ENCODE assay signal across 8 cellular contexts in the genomic region with DNA sequence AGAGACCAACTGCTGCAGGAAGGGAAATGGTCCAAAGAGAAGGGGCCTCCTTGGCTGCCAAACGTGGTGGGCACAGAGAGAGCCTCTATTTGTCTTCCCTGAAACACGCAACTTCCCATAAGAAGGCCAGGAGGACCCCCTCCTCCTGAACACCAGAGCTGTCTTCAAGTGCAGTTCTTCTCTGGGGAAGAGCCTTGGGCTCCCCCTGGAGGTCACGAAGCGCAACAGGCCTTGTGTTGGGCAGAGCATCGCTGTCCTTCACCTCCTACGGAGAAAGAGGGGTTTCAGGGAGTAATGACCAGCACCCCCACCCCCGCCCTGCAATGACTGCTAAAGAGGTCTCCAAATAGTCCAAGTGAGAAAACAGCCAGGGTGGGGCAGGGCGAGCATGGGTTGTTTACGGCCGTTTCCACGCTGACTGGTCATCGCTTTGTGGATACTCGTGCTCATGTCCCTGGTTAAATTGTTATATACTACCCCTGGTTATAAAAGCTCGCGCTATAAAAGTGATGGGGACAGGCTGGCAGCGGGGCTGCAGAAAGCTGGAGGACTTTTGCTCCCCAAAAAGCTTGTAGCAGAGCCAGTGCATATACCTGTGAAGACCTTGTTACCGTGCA.
DNase-seq lines count a peak whose midpoint lies in the region; ATAC-seq and FAIRE-seq lines count a peak whose summit lies in the region.

No MANE protein-coding gene starts in this region.

- no peaks in the 10 kb centered on the region for H3K9me3 Mint-ChIP-seq in activated CD8-positive, alpha-beta memory T cell treated with anti-CD3 and anti-CD28 coated beads, Interleukin-2, amount 10 ng/mL, durations not matched to agents 7 days and 5 days (ENCODE audit: low read depth)
- H3K9me3 Mint-ChIP-seq in activated naive CD8-positive, alpha-beta T cell treated with anti-CD3 and anti-CD28 coated beads, Interleukin-2, amount 10 ng/mL, durations not matched to agents 7 days and 5 days: peaks cover 3% of the 10 kb centered on the region

- no peaks in the 10 kb centered on the region for H3K36me3 Mint-ChIP-seq in activated CD8-positive, alpha-beta memory T cell treated with anti-CD3 and anti-CD28 coated beads, Interleukin-2, amount 10 ng/mL, durations not matched to agents 7 days and 5 days
- no peaks in the 10 kb centered on the region for H3K36me3 Mint-ChIP-seq in activated naive CD8-positive, alpha-beta T cell treated with anti-CD3 and anti-CD28 coated beads, Interleukin-2, amount 10 ng/mL, durations not matched to agents 7 days and 5 days

- H3K4me3 Mint-ChIP-seq in activated CD8-positive, alpha-beta memory T cell treated with anti-CD3 and anti-CD28 coated beads, Interleukin-2, amount 10 ng/mL, durations not matched to agents 7 days and 5 days: no peak overlapping the region
- no peak overlapping the region for H3K4me3 Mint-ChIP-seq in activated naive CD8-positive, alpha-beta T cell treated with anti-CD3 and anti-CD28 coated beads, Interleukin-2, amount 10 ng/mL, durations not matched to agents 7 days and 5 days

- no peak overlapping the region for H3K27ac Mint-ChIP-seq in activated CD8-positive, alpha-beta memory T cell treated with anti-CD3 and anti-CD28 coated beads, Interleukin-2, amount 10 ng/mL, durations not matched to agents 7 days and 5 days
- H3K27ac Mint-ChIP-seq in activated naive CD8-positive, alpha-beta T cell treated with anti-CD3 and anti-CD28 coated beads, Interleukin-2, amount 10 ng/mL, durations not matched to agents 7 days and 5 days: no peak overlapping the region

- H3K4me1 Mint-ChIP-seq in activated CD8-positive, alpha-beta memory T cell treated with anti-CD3 and anti-CD28 coated beads, Interleukin-2, amount 10 ng/mL, durations not matched to agents 7 days and 5 days: no peaks in the 10 kb centered on the region
- no peaks in the 10 kb centered on the region for H3K4me1 Mint-ChIP-seq in activated naive CD8-positive, alpha-beta T cell treated with anti-CD3 and anti-CD28 coated beads, Interleukin-2, amount 10 ng/mL, durations not matched to agents 7 days and 5 days

- POLR2A ChIA-PET in activated naive CD8-positive, alpha-beta T cell treated with anti-CD3 and anti-CD28 coated beads, Interleukin-2, amount 10 ng/mL, durations not matched to agents 7 days and 5 days (lab: Charles Lee): no interaction called here

- no peak for ATAC-seq in activated CD8-positive, alpha-beta memory T cell treated with anti-CD3 and anti-CD28 coated beads, Interleukin-2, amount 10 ng/mL, durations not matched to agents 7 days and 5 days
- peak; percentile 42 for ATAC-seq in activated naive CD8-positive, alpha-beta T cell treated with anti-CD3 and anti-CD28 coated beads, Interleukin-2, amount 10 ng/mL, durations not matched to agents 7 days and 5 days (ENCODE audit: low read depth)

- no peaks in the 10 kb centered on the region for H3K27me3 Mint-ChIP-seq in activated CD8-positive, alpha-beta memory T cell treated with anti-CD3 and anti-CD28 coated beads, Interleukin-2, amount 10 ng/mL, durations not matched to agents 7 days and 5 days
- H3K27me3 Mint-ChIP-seq in activated naive CD8-positive, alpha-beta T cell treated with anti-CD3 and anti-CD28 coated beads, Interleukin-2, amount 10 ng/mL, durations not matched to agents 7 days and 5 days: no peaks in the 10 kb centered on the region

- no peak for FAIRE-seq in GM19239 (lab: Jason Lieb, UNC)

- DNase-seq in activated CD8-positive, alpha-beta memory T cell treated with anti-CD3 and anti-CD28 coated beads, Interleukin-2, amount 50 U/mL, for 4 hours: peak; percentile 19
- DNase-seq in activated CD8-positive, alpha-beta memory T cell treated with anti-CD3 and anti-CD28 coated beads, Interleukin-2, amount 10 ng/mL, durations not matched to agents 7 days and 5 days: no peak
- DNase-seq in NCI-H526 treated with DMSO at 0.1 percent for 48 hours (lab: John Stamatoyannopoulos, UW) (peak; percentile 4), islet precursor cell (peak; percentile 69), superior temporal gyrus (ENCODE audit: extremely low spot score) (peak; percentile 48), GM19239 (ENCODE audit: insufficient read length, low spot score) (no peak)
- peak; percentile 32 for DNase-seq in activated naive CD8-positive, alpha-beta T cell treated with anti-CD3 and anti-CD28 coated beads, Interleukin-2, amount 10 ng/mL, durations not matched to agents 7 days and 5 days
- no peak for DNase-seq in NK-92 treated with Interleukin-12 subunit alpha and Interleukin-12 subunit beta, amount 100 ng/mL, for 24 hours (lab: John Stamatoyannopoulos, UW)

- CTCF ChIA-PET in activated CD8-positive, alpha-beta memory T cell treated with anti-CD3 and anti-CD28 coated beads, Interleukin-2, amount 10 ng/mL, durations not matched to agents 7 days and 5 days (lab: Charles Lee): interaction anchor here (0.7 to 1.3 kb wide), 3 partner anchors 12 to 754 kb away, joined by 3 to 5 read pairs (median 3); no protein-coding TSS in a partner anchor

Comparison
In these comparisons a context has a peak if more than half of its experiments do, and no peak if none do; other contexts are left out.
1. DNase-seq: peak in activated CD8-positive, alpha-beta memory T cell treated with anti-CD3 and anti-CD28 coated beads, Interleukin-2, amount 50 U/mL, for 4 hours (single experiment), NCI-H526 treated with DMSO at 0.1 percent for 48 hours (single experiment), activated naive CD8-positive, alpha-beta T cell treated with anti-CD3 and anti-CD28 coated beads, Interleukin-2, amount 10 ng/mL, durations not matched to agents 7 days and 5 days (single experiment), islet precursor cell (single experiment) and superior temporal gyrus (single experiment); none in activated CD8-positive, alpha-beta memory T cell treated with anti-CD3 and anti-CD28 coated beads, Interleukin-2, amount 10 ng/mL, durations not matched to agents 7 days and 5 days (single experiment), NK-92 treated with Interleukin-12 subunit alpha and Interleukin-12 subunit beta, amount 100 ng/mL, for 24 hours (single experiment) and GM19239 (single experiment).